ENCODE assay signal across 1 cellular context in the genomic region with DNA sequence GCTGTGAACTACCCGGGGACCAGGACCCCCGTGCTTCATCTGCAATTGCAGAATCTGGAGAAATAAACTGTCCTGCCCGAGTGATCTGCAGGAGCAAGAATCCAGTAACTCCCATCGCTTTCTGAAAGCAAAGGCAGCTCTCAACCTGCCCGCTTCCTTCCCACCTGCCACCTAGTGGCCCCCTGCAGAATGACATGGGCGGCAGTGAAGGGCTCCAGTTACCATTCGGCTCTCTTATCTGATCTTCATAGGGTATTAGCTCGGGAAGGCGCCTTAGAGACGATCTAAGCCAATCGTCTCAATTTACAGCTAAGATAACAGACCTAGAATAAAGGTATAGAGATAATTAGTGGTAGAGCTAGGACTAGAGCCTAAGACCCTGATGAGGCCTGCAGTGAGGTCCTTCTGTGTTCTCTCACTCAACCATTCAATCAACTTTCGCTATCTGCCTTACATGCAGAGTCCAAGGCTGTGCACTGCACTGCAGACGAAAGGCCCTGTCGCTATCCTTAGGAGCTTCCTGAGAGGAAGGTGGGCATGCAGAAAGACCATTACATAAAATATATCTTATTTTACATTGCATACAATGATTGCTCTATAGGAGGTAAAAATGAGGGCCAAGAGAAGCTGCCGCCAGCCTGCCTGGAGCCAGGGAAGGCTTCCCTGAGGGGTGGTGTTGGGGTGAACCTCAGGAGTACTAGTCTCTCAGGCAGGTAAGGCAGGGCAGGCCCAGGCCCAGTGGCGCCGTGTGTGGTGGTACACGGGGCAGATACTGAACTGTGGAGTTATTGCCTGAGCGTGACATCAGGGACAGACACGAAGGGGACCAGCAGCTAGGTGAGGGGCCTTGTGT.
TF ChIP-seq lines count a peak whose summit lies in the region.

No MANE protein-coding gene starts in this region.

TF ChIP-seq in SK-N-SH, 30 proteins besides CTCF, POLR2A, EP300 and RAD21:
- peak; percentile 58; the same call in 1 of the 2 replicates for TF ChIP-seq SIN3A (IDR thresholded peaks at IDR 0.05; ENCODE audit: borderline replicate concordance, low read depth, low read length)
- peak; percentile 43; the same call in 1 of the 2 replicates for TF ChIP-seq MXI1 (IDR thresholded peaks at IDR 0.05; ENCODE audit: low read depth, low read length)
- TF ChIP-seq, protein P1, sequence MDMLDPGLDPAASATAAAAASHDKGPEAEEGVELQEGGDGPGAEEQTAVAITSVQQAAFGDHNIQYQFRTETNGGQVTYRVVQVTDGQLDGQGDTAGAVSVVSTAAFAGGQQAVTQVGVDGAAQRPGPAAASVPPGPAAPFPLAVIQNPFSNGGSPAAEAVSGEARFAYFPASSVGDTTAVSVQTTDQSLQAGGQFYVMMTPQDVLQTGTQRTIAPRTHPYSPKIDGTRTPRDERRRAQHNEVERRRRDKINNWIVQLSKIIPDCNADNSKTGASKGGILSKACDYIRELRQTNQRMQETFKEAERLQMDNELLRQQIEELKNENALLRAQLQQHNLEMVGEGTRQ (IDR thresholded peaks at IDR 0.05; ENCODE audit: borderline replicate concordance, low read depth, low read length): no peak
- TF ChIP-seq SMC3 (IDR thresholded peaks at IDR 0.05; ENCODE audit: low read depth, low read length): peak; percentile 93
- peak; percentile 73 for TF ChIP-seq CHD2 (IDR thresholded peaks at IDR 0.05; ENCODE audit: low read length, partially characterized antibody)
- 0 out of 2 replicates have a peak, but pooled peaks have one; percentile 24 for TF ChIP-seq RFX5 (IDR thresholded peaks at IDR 0.05; ENCODE audit: low read length)
- TF ChIP-seq, protein P2, sequence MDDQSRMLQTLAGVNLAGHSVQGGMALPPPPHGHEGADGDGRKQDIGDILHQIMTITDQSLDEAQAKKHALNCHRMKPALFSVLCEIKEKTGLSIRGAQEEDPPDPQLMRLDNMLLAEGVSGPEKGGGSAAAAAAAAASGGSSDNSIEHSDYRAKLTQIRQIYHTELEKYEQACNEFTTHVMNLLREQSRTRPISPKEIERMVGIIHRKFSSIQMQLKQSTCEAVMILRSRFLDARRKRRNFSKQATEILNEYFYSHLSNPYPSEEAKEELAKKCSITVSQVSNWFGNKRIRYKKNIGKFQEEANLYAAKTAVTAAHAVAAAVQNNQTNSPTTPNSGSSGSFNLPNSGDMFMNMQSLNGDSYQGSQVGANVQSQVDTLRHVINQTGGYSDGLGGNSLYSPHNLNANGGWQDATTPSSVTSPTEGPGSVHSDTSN (IDR thresholded peaks at IDR 0.05): peak; percentile 41; the same call in 1 of the 2 replicates
- TF ChIP-seq EZH2phosphoT487 (IDR thresholded peaks at IDR 0.05; ENCODE audit: borderline replicate concordance, low read depth): no peak
- no peak for TF ChIP-seq FOSL2 (IDR thresholded peaks at IDR 0.05; ENCODE audit: borderline replicate concordance, low read depth)
- TF ChIP-seq, protein P3, sequence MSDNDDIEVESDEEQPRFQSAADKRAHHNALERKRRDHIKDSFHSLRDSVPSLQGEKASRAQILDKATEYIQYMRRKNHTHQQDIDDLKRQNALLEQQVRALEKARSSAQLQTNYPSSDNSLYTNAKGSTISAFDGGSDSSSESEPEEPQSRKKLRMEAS (IDR thresholded peaks at IDR 0.05; ENCODE audit: low read depth): 0 out of 2 replicates have a peak, but pooled peaks have one; percentile 39
- TF ChIP-seq RCOR1 (IDR thresholded peaks at IDR 0.05; ENCODE audit: low read length): peak; percentile 51; the same call in 1 of the 2 replicates
- peak; percentile 86 for TF ChIP-seq GATA2 (CRISPR knock-in tag; IDR thresholded peaks at IDR 0.05)
- TF ChIP-seq NRF1 (IDR thresholded peaks at IDR 0.05; ENCODE audit: low read depth, low read length): no peak
